Comparison of ENCODE assay signal across 13 cellular contexts in genomic region chr1:120891533-120891932, GRCh38. TPM values are rescaled to one million over a fixed set of nuclear protein-coding genes. Genes with fewer than 3 reads are reported as not detected.
A peak's percentile ranks its signal among the peaks of the same experiment; 100 is the strongest.
DNase-seq lines count a peak whose midpoint lies in the region; ATAC-seq lines count a peak whose summit lies in the region.
"Not testable (repeated sequence)": the region's sequence is repeated elsewhere in the genome, so short reads cannot be mapped to it uniquely, and the experiment has no call there.
"Had no signal": no experiment of that assay in that cellular context is flagged by ENCODE, and none has a peak within 500 bp of the region (broad histone marks: within the 10 kb centered on the region; RNA-seq: fewer than 3 reads in every experiment).

No MANE protein-coding gene starts in this region.

- not testable (repeated sequence) for H3K9me3 Mint-ChIP-seq in CD8-positive, alpha-beta memory T cell; activated CD4-positive, alpha-beta T cell treated with anti-CD3 and anti-CD28 coated beads, Interleukin-2, amount 10 ng/mL, durations not matched to agents 24 days and 14 days; activated naive CD4-positive, alpha-beta T cell treated with anti-CD3 and anti-CD28 coated beads, Interleukin-2, amount 10 ng/mL, durations not matched to agents 7 days and 5 days; central memory CD8-positive, alpha-beta T cell; natural killer cell treated with Interleukin-12 subunit alpha and Interleukin-12 subunit beta and Interleukin-15 and Interleukin-18, amount 100 ng/mL, for 72 hours

- H3K36me3 ChIP-seq in CD8-positive, alpha-beta memory T cell (ENCODE audit: insufficient read depth, low read length), result not testable (repeated sequence)

- H3K4me3 ChIP-seq in CD8-positive, alpha-beta memory T cell (ENCODE audit: low read length), result not testable (repeated sequence)

- peak overlapping the region; percentile 12 to 67 (median 59) for H3K4me3 Mint-ChIP-seq in CD8-positive, alpha-beta memory T cell
- H3K4me3 Mint-ChIP-seq in activated CD4-positive, alpha-beta T cell treated with anti-CD3 and anti-CD28 coated beads, Interleukin-2, amount 10 ng/mL, durations not matched to agents 24 days and 14 days; central memory CD8-positive, alpha-beta T cell; natural killer cell treated with Interleukin-12 subunit alpha and Interleukin-12 subunit beta and Interleukin-15 and Interleukin-18, amount 100 ng/mL, for 72 hours: not testable (repeated sequence)
- peak overlapping the region; percentile 15 for H3K4me3 Mint-ChIP-seq in activated naive CD4-positive, alpha-beta T cell treated with anti-CD3 and anti-CD28 coated beads, Interleukin-2, amount 10 ng/mL, durations not matched to agents 7 days and 5 days

- not testable (repeated sequence) for ATAC-seq in central memory CD8-positive, alpha-beta T cell (replicated peaks; ENCODE audit: extremely low read depth, poor library complexity, severe bottlenecking); natural killer cell treated with Interleukin-12 subunit alpha and Interleukin-12 subunit beta and Interleukin-15 and Interleukin-18, amount 100 ng/mL, for 72 hours

- CTCF ChIA-PET in CD8-positive, alpha-beta memory T cell (lab: Charles Lee); activated naive CD4-positive, alpha-beta T cell treated with anti-CD3 and anti-CD28 coated beads, Interleukin-2, amount 10 ng/mL, durations not matched to agents 7 days and 5 days (lab: Charles Lee): not testable (repeated sequence)

- DNase-seq in CD8-positive, alpha-beta memory T cell, result peak in 4 of 5 donors; percentile 1 to 75 (median 54)
- DNase-seq in SKM-1 (lab: John Stamatoyannopoulos, UW; ENCODE audit: unreplicated experiment), result peak; percentile 3
- DNase-seq in activated CD4-positive, alpha-beta T cell treated with anti-CD3 and anti-CD28 coated beads, Interleukin-2, amount 10 ng/mL, durations not matched to agents 24 days and 14 days, result peak; percentile 71
- DNase-seq in activated CD8-positive, alpha-beta memory T cell treated with anti-CD3 and anti-CD28 coated beads, Interleukin-2, amount 50 U/mL, for 4 hours, result peak; percentile 8
- DNase-seq in activated naive CD4-positive, alpha-beta T cell treated with anti-CD3 and anti-CD28 coated beads, Interleukin-2, amount 10 ng/mL, durations not matched to agents 7 days and 5 days, result peak; percentile 48
- DNase-seq in central memory CD8-positive, alpha-beta T cell (ENCODE audit: low spot score in 2 of 2), result peak; percentile 14 to 29
- peak; percentile 60 for DNase-seq in natural killer cell treated with Interleukin-12 subunit alpha and Interleukin-12 subunit beta and Interleukin-15 and Interleukin-18, amount 100 ng/mL, for 72 hours (ENCODE audit: low spot score)

- peaks cover 4 to 18% (median 5%) of the 10 kb centered on the region in 3 donors for H3K4me1 Mint-ChIP-seq in CD8-positive, alpha-beta memory T cell
- H3K4me1 Mint-ChIP-seq in activated CD4-positive, alpha-beta T cell treated with anti-CD3 and anti-CD28 coated beads, Interleukin-2, amount 10 ng/mL, durations not matched to agents 24 days and 14 days; activated naive CD4-positive, alpha-beta T cell treated with anti-CD3 and anti-CD28 coated beads, Interleukin-2, amount 10 ng/mL, durations not matched to agents 7 days and 5 days; central memory CD8-positive, alpha-beta T cell; natural killer cell treated with Interleukin-12 subunit alpha and Interleukin-12 subunit beta and Interleukin-15 and Interleukin-18, amount 100 ng/mL, for 72 hours (ENCODE audit: low read depth in 2 of 2): not testable (repeated sequence)

- not testable (repeated sequence) for H3K27me3 Mint-ChIP-seq in CD8-positive, alpha-beta memory T cell; activated CD4-positive, alpha-beta T cell treated with anti-CD3 and anti-CD28 coated beads, Interleukin-2, amount 10 ng/mL, durations not matched to agents 24 days and 14 days; activated naive CD4-positive, alpha-beta T cell treated with anti-CD3 and anti-CD28 coated beads, Interleukin-2, amount 10 ng/mL, durations not matched to agents 7 days and 5 days; central memory CD8-positive, alpha-beta T cell; natural killer cell treated with Interleukin-12 subunit alpha and Interleukin-12 subunit beta and Interleukin-15 and Interleukin-18, amount 100 ng/mL, for 72 hours

- H3K27me3 ChIP-seq in CD8-positive, alpha-beta memory T cell (ENCODE audit: insufficient read depth, low read length, poor library complexity, severe bottlenecking), result not testable (repeated sequence)

- intact Hi-C loops in activated CD4-positive, alpha-beta T cell treated with anti-CD3 and anti-CD28 coated beads, Interleukin-2, amount 10 ng/mL, durations not matched to agents 24 days and 14 days (cut with micrococcal nuclease), result not testable (repeated sequence)

- not testable (repeated sequence) for H3K27ac ChIP-seq in CD8-positive, alpha-beta memory T cell (ENCODE audit: low read depth, low read length)

- not testable (repeated sequence) for H3K9me3 ChIP-seq in CD8-positive, alpha-beta memory T cell (ENCODE audit: low read length)

- H3K36me3 Mint-ChIP-seq in CD8-positive, alpha-beta memory T cell; activated CD4-positive, alpha-beta T cell treated with anti-CD3 and anti-CD28 coated beads, Interleukin-2, amount 10 ng/mL, durations not matched to agents 24 days and 14 days (ENCODE audit: low read depth); activated naive CD4-positive, alpha-beta T cell treated with anti-CD3 and anti-CD28 coated beads, Interleukin-2, amount 10 ng/mL, durations not matched to agents 7 days and 5 days; central memory CD8-positive, alpha-beta T cell (ENCODE audit: insufficient read depth); natural killer cell treated with Interleukin-12 subunit alpha and Interleukin-12 subunit beta and Interleukin-15 and Interleukin-18, amount 100 ng/mL, for 72 hours: not testable (repeated sequence)

- H3K27ac Mint-ChIP-seq in CD8-positive, alpha-beta memory T cell, result peak overlapping the region in 6 of 8 donors; percentile 21 to 82 (median 71)
- H3K27ac Mint-ChIP-seq in activated CD4-positive, alpha-beta T cell treated with anti-CD3 and anti-CD28 coated beads, Interleukin-2, amount 10 ng/mL, durations not matched to agents 24 days and 14 days; central memory CD8-positive, alpha-beta T cell (ENCODE audit: low read depth); natural killer cell treated with Interleukin-12 subunit alpha and Interleukin-12 subunit beta and Interleukin-15 and Interleukin-18, amount 100 ng/mL, for 72 hours: not testable (repeated sequence)
- peak overlapping the region; percentile 83 for H3K27ac Mint-ChIP-seq in activated naive CD4-positive, alpha-beta T cell treated with anti-CD3 and anti-CD28 coated beads, Interleukin-2, amount 10 ng/mL, durations not matched to agents 7 days and 5 days

- POLR2A ChIA-PET in CD8-positive, alpha-beta memory T cell (lab: Charles Lee), result not testable (repeated sequence)

- H3K4me1 ChIP-seq in CD8-positive, alpha-beta memory T cell (ENCODE audit: insufficient read depth, low read length), result not testable (repeated sequence)

RNA-seq across cellular contexts. Expression of gene PPIAL4A, which starts 2.0 kb away (rescaled TPM):
- not detected for total RNA-seq in CD8-positive, alpha-beta memory T cell
- polyA plus RNA-seq in CD8-positive, alpha-beta memory T cell, result not detected
- total RNA-seq in activated CD4-positive, alpha-beta T cell treated with anti-CD3 and anti-CD28 coated beads, Interleukin-2, amount 10 ng/mL, durations not matched to agents 24 days and 14 days, result not detected in 2 replicates
- not detected for total RNA-seq in natural killer cell treated with Interleukin-12 subunit alpha and Interleukin-12 subunit beta and Interleukin-15 and Interleukin-18, amount 100 ng/mL, for 72 hours
- total RNA-seq: GM23338, HT-29, M059J, PC-3 had no signal
- polyA plus RNA-seq: A549, BJ, GM23338 had no signal

Comparison
In these comparisons a context has a peak if more than half of its experiments do, and no peak if none do; other contexts are left out.
1. DNase-seq: peak in every context shown above with its lines; median percentile 71 in activated CD4-positive, alpha-beta T cell treated with anti-CD3 and anti-CD28 coated beads, Interleukin-2, amount 10 ng/mL, durations not matched to agents 24 days and 14 days; 60 in natural killer cell treated with Interleukin-12 subunit alpha and Interleukin-12 subunit beta and Interleukin-15 and Interleukin-18, amount 100 ng/mL, for 72 hours; 54 in CD8-positive, alpha-beta memory T cell; 48 in activated naive CD4-positive, alpha-beta T cell treated with anti-CD3 and anti-CD28 coated beads, Interleukin-2, amount 10 ng/mL, durations not matched to agents 7 days and 5 days; 22 in central memory CD8-positive, alpha-beta T cell; 8 in activated CD8-positive, alpha-beta memory T cell treated with anti-CD3 and anti-CD28 coated beads, Interleukin-2, amount 50 U/mL, for 4 hours; 3 in SKM-1.